29 cellular contexts compared by ENCODE assay signal in genomic region chr17:2779545-2779944, GRCh38. TPM values are rescaled to one million over a fixed set of nuclear protein-coding genes. Genes with fewer than 3 reads are reported as not detected.
"Had no signal": no experiment of that assay in that cellular context is flagged by ENCODE, and none has a peak within 500 bp of the region (broad histone marks: within the 10 kb centered on the region; RNA-seq: fewer than 3 reads in every experiment).

No MANE protein-coding gene starts in this region.

- H3K36me3 Mint-ChIP-seq: naive thymus-derived CD8-positive, alpha-beta T cell; stimulated activated naive B cell treated with anti-CD40 and anti-IgM and Interleukin-4, amounts not matched to agents 10 μg/mL and 1 μg/mL and 100 μg/mL, for 72 hours had no signal

- H3K36me3 ChIP-seq: lower lobe of right lung, pancreas, right atrium auricular region, right lobe of liver, stomach, thyroid gland, transverse colon, upper lobe of left lung, vagina had no signal

- H3K4me3 Mint-ChIP-seq: naive thymus-derived CD8-positive, alpha-beta T cell; nephron; neural crest cell; stimulated activated naive B cell treated with anti-CD40 and anti-IgM and Interleukin-4, amounts not matched to agents 10 μg/mL and 1 μg/mL and 100 μg/mL, for 72 hours had no signal

- ATAC-seq: left cardiac atrium; left lobe of liver; lower lobe of right lung; naive thymus-derived CD8-positive, alpha-beta T cell; pancreas; psoas muscle; right lobe of liver; stimulated activated naive B cell treated with anti-CD40 and anti-IgM and Interleukin-4, amounts not matched to agents 10 μg/mL and 1 μg/mL and 100 μg/mL, for 72 hours; stimulated activated naive CD8-positive, alpha-beta T cell treated with anti-CD3 and anti-CD28 coated beads, Interleukin-15, Interleukin-2, amounts not matched to agents 100 U/mL and 50 U/mL, for 24 hours had no signal

- H3K4me1 ChIP-seq: lower lobe of right lung, pancreas, psoas muscle, right atrium auricular region had no signal

- H3K9me3 Mint-ChIP-seq: naive thymus-derived CD8-positive, alpha-beta T cell; nephron; neural crest cell; stimulated activated naive B cell treated with anti-CD40 and anti-IgM and Interleukin-4, amounts not matched to agents 10 μg/mL and 1 μg/mL and 100 μg/mL, for 72 hours had no signal

- H3K4me1 Mint-ChIP-seq: nephron had no signal

- H3K4me2 ChIP-seq: smooth muscle cell had no signal

- H3K27ac ChIP-seq: lower lobe of right lung, pancreas, psoas muscle, right atrium auricular region, right lobe of liver, stomach, testis, thyroid gland, transverse colon, upper lobe of left lung, vagina had no signal

- H3K27ac Mint-ChIP-seq: naive thymus-derived CD8-positive, alpha-beta T cell; nephron; stimulated activated naive B cell treated with anti-CD40 and anti-IgM and Interleukin-4, amounts not matched to agents 10 μg/mL and 1 μg/mL and 100 μg/mL, for 72 hours had no signal

- H3K4me3 ChIP-seq: lower lobe of right lung, pancreas, psoas muscle, right atrium auricular region, right lobe of liver, smooth muscle cell, stomach, testis, thyroid gland, transverse colon, upper lobe of left lung, vagina had no signal

- H3K27me3 ChIP-seq: pancreas, right atrium auricular region, testis, thyroid gland had no signal

- H3K9me3 ChIP-seq: lower lobe of right lung, pancreas, right atrium auricular region, right lobe of liver, testis, thyroid gland, transverse colon, upper lobe of left lung, vagina had no signal

- DNase-seq: hippocampal formation; kidney glomerular epithelial cell; left cardiac atrium; lower lobe of right lung; mammary epithelial cell; mesenchymal stem cell; naive thymus-derived CD8-positive, alpha-beta T cell; pancreas; psoas muscle; right lobe of liver; stimulated activated CD4-positive, alpha-beta T cell treated with anti-CD3 and anti-CD28 coated beads, Interleukin-1b, Interleukin-23, amount 100 ng/mL, for 48 hours; stimulated activated CD4-positive, alpha-beta T cell treated with anti-CD3 and anti-CD28 coated beads, Interleukin-2, amount 100 ng/mL, for 48 hours; stimulated activated naive B cell treated with anti-CD40 and anti-IgM and Interleukin-4, amounts not matched to agents 10 μg/mL and 1 μg/mL and 100 μg/mL, for 72 hours; stimulated activated naive CD8-positive, alpha-beta T cell treated with anti-CD3 and anti-CD28 coated beads, Interleukin-15, Interleukin-2, amounts not matched to agents 100 U/mL and 50 U/mL, for 24 hours; stomach; testis; thyroid gland; transverse colon; upper lobe of left lung had no signal

RNA-seq across cellular contexts. Expression of gene CCDC92B, which starts 30.1 kb away (rescaled TPM):
- total RNA-seq: left lobe of liver, liver, omental fat pad, right atrium auricular region, right lobe of liver, skeletal muscle tissue, smooth muscle cell had no signal
- polyA plus RNA-seq: keratinocyte; liver; naive thymus-derived CD8-positive, alpha-beta T cell; smooth muscle cell had no signal
